ENCODE assay signal across 9 cellular contexts in the genomic region with DNA sequence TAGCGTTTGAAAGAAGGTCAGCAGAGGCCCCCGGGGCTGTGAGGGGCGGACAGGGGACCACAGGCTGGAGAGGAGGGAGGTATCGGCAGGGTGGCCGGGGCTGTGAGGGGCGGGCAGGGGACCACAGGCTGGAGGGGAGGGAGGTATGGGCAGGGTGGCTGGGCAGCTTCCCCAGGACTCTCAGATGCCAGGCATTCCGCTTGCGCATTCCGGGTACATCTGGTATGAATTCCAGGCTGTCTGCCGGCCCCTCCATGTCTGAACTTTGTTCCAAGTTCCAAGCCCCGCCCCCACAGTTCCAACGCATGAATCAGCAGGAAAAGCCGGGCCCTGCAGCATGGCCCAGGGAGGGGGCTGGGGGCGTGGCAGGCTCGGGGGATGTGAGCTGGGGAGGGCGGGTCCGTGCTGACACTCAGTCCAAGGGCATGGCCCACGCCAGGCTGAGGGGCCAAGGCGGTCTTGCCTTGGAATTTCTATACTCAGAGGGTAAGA. TPM values are rescaled to one million over a fixed set of nuclear protein-coding genes. Genes with fewer than 3 reads are reported as not detected.
A peak's percentile ranks its signal among the peaks of the same experiment; 100 is the strongest.
DNase-seq lines count a peak whose midpoint lies in the region; ATAC-seq, FAIRE-seq and TF ChIP-seq lines count a peak whose summit lies in the region.
"Had no signal": no experiment of that assay in that cellular context is flagged by ENCODE, and none has a peak within 500 bp of the region (broad histone marks: within the 10 kb centered on the region; RNA-seq: fewer than 3 reads in every experiment).

No MANE protein-coding gene starts in this region.

- no peak overlapping the region for H2AFZ ChIP-seq in HepG2 (ENCODE audit: low read length)

- POLR2A ChIA-PET in HepG2 (lab: Yijun Ruan, JAX): interaction anchor here (0.5 to 17.5 kb wide), 20 partner anchors 11 to 125 kb away, joined by 3 to 480 read pairs (median 10); a partner anchor contains a TSS

- H3K9me3 ChIP-seq in duodenal mucosa (ENCODE audit: control insufficient read depth in 1 of 2, low read length in 2 of 2) (no peaks in the 10 kb centered on the region), HepG2 (ENCODE audit: low read length) (no peaks in the 10 kb centered on the region)

- peak overlapping the region; percentile 71 for H3K27ac Mint-ChIP-seq in stimulated activated effector memory CD8-positive, alpha-beta T cell treated with anti-CD3 and anti-CD28 coated beads, Interleukin-12 subunit alpha, Interleukin-12 subunit beta, amount 100 ng/mL, for 72 hours

- H3K36me3 Mint-ChIP-seq in stimulated activated effector memory CD8-positive, alpha-beta T cell treated with anti-CD3 and anti-CD28 coated beads, Interleukin-12 subunit alpha, Interleukin-12 subunit beta, amount 100 ng/mL, for 72 hours: peaks cover 52% of the 10 kb centered on the region

- H3K4me1 ChIP-seq in duodenal mucosa (ENCODE audit: control insufficient read depth in 1 of 2, insufficient read depth in 2 of 2, low read length in 2 of 2) (peaks cover 44 to 53% of the 10 kb centered on the region in 2 donors), HepG2 (ENCODE audit: insufficient read depth, low read length) (peaks cover 43% of the 10 kb centered on the region)

- H3K4me3 ChIP-seq in H7 (ENCODE audit: insufficient read depth, low read depth, low read length): peak overlapping the region; percentile 68
- peak overlapping the region; percentile 80 to 86 for H3K4me3 ChIP-seq in duodenal mucosa (ENCODE audit: low read depth in 1 of 2, low read length in 2 of 2)
- peak overlapping the region; percentile 86 to 97 (median 90) for H3K4me3 ChIP-seq in HepG2 (replicated peaks in 1 of 3; ENCODE audit: insufficient read depth in 1 of 3, low read depth in 2 of 3, low read length in 3 of 3)

- peaks cover 12% of the 10 kb centered on the region for H3K79me2 ChIP-seq in HepG2 (ENCODE audit: insufficient read depth, low read length)

- in situ Hi-C loops in HepG2 (cut with HindIII; ENCODE audit: extremely low pct_ligation_motif_present, low pct_unique_long_range_greater_than_20kb): loop anchor here (25.0 kb wide), 1 partner anchor 323 kb away; a partner anchor contains a TSS

- TF ChIP-seq CTCF in HepG2 (CRISPR knock-in tag; IDR thresholded peaks at IDR 0.05) (no peak), D721Med (IDR thresholded peaks at IDR 0.05; ENCODE audit: insufficient read depth, missing control alignments) (no peak)

- H3K4me2 ChIP-seq in HepG2 (ENCODE audit: low read depth, low read length): peak overlapping the region; percentile 90

- H3K4me1 Mint-ChIP-seq in stimulated activated effector memory CD8-positive, alpha-beta T cell treated with anti-CD3 and anti-CD28 coated beads, Interleukin-12 subunit alpha, Interleukin-12 subunit beta, amount 100 ng/mL, for 72 hours: peaks cover 52% of the 10 kb centered on the region

- FAIRE-seq in HepG2 (lab: Jason Lieb, UNC) (peak; percentile 87), D721Med (lab: Jason Lieb, UNC) (no peak)

- CTCF ChIA-PET in HepG2 (lab: Yijun Ruan, JAX; ENCODE audit: low intra/inter-chr PET ratio, low total read pairs): interaction anchor here (1.8 to 2.0 kb wide), 2 partner anchors 69 to 151 kb away, joined by 7 to 11 read pairs; no protein-coding TSS in a partner anchor

- no peaks in the 10 kb centered on the region for H3K9me3 Mint-ChIP-seq in stimulated activated effector memory CD8-positive, alpha-beta T cell treated with anti-CD3 and anti-CD28 coated beads, Interleukin-12 subunit alpha, Interleukin-12 subunit beta, amount 100 ng/mL, for 72 hours

- no peak for TF ChIP-seq RAD21 in HepG2 (CRISPR knock-in tag; IDR thresholded peaks at IDR 0.05)

- H3K27me3 ChIP-seq in H7 (ENCODE audit: control insufficient read depth, insufficient read depth, low read length): peaks cover 4% of the 10 kb centered on the region; the same call in 1 of the 2 replicates
- no peaks in the 10 kb centered on the region for H3K27me3 ChIP-seq in duodenal mucosa (ENCODE audit: control insufficient read depth in 1 of 2, insufficient read depth in 2 of 2, low read length in 2 of 2)
- H3K27me3 ChIP-seq in HepG2 (ENCODE audit: control insufficient read depth in 1 of 2, insufficient read depth in 2 of 2, low read length in 2 of 2): no peaks in the 10 kb centered on the region; a peak in 1 of 5 replicates

- H3K9ac ChIP-seq in duodenal mucosa (ENCODE audit: low read depth in 1 of 2, low read length in 2 of 2) (peak overlapping the region; percentile 78 to 84), HepG2 (ENCODE audit: insufficient read depth, low read depth, low read length) (peak overlapping the region; percentile 83)

- H3K36me3 ChIP-seq in H7 (replicated peaks; ENCODE audit: control insufficient read depth, insufficient read depth, low read length) (0 out of 2 replicates have a peak, but pooled peaks cover 1% of the 10 kb centered on the region), duodenal mucosa (ENCODE audit: control insufficient read depth in 1 of 2, insufficient read depth in 2 of 2, low read length in 2 of 2) (peaks cover 19 to 20% of the 10 kb centered on the region in 2 donors), HepG2 (replicated peaks in 1 of 2; ENCODE audit: control insufficient read depth in 1 of 2, insufficient read depth in 2 of 2, low read length in 2 of 2) (peaks cover 6 to 19% of the 10 kb centered on the region in 2 experiments)

- under 1% methylated on average over 14 of the region's 19 CpGs for WGBS in HepG2 (ENCODE audit: low lambda C conversion rate)

- peak; percentile 94 for DNase-seq in AG08395 (ENCODE audit: low spot score)
- DNase-seq in H7: peak; percentile 96
- DNase-seq in SK-N-DZ (ENCODE audit: low spot score): peak; percentile 75
- DNase-seq in HepG2 (ENCODE audit: low spot score): peak; percentile 97
- DNase-seq in stimulated activated effector memory CD8-positive, alpha-beta T cell treated with anti-CD3 and anti-CD28 coated beads, Interleukin-12 subunit alpha, Interleukin-12 subunit beta, amount 100 ng/mL, for 72 hours (ENCODE audit: low spot score in 2 of 2): no peak
- no peak for DNase-seq in NCI-H1436 (lab: John Stamatoyannopoulos, UW)
- DNase-seq in D721Med (ENCODE audit: insufficient read length, low spot score): no peak

- peak; percentile 31 to 42; a peak in 1 of 4 replicates for TF ChIP-seq POLR2A in HepG2 (IDR thresholded peaks at IDR 0.05; ENCODE audit: insufficient read depth in 1 of 2, low read depth in 2 of 2, low read length in 2 of 2)

- no TSS peak for BruUV-seq in HepG2 (replicated peaks; lab: Mats Ljungman, UMichigan)

- intact Hi-C loops in HepG2 (cut with micrococcal nuclease; ENCODE audit: unreplicated experiment): loop anchor here (1.0 to 10.0 kb wide), 3 partner anchors 45 to 150 kb away; no protein-coding TSS in a partner anchor

- peak; percentile 54 for ATAC-seq in HepG2
- no peak for ATAC-seq in stimulated activated effector memory CD8-positive, alpha-beta T cell treated with anti-CD3 and anti-CD28 coated beads, Interleukin-12 subunit alpha, Interleukin-12 subunit beta, amount 100 ng/mL, for 72 hours

- H4K20me1 ChIP-seq in HepG2 (ENCODE audit: insufficient read depth, low read length): peaks cover 10% of the 10 kb centered on the region

- H3K27ac ChIP-seq in duodenal mucosa (ENCODE audit: low read depth, low read length): peak overlapping the region; percentile 99
- peak overlapping the region; percentile 95 for H3K27ac ChIP-seq in HepG2 (ENCODE audit: extremely low read length, insufficient read depth, low read length)
- H3K27ac ChIP-seq: HL-60 had no signal

- TF ChIP-seq EP300 in HepG2 (IDR thresholded peaks at IDR 0.05; ENCODE audit: low read depth in 2 of 2, low read length in 2 of 2) (peak; percentile 70 to 71; a peak in 3 of 4 replicates), HepG2 (CRISPR knock-in tag; IDR thresholded peaks at IDR 0.05; ENCODE audit: borderline replicate concordance) (no peak)

- peak overlapping the region; percentile 92 for H3K4me3 Mint-ChIP-seq in stimulated activated effector memory CD8-positive, alpha-beta T cell treated with anti-CD3 and anti-CD28 coated beads, Interleukin-12 subunit alpha, Interleukin-12 subunit beta, amount 100 ng/mL, for 72 hours

RNA-seq across cellular contexts. Expression of a gene that starts 4.4 kb away (rescaled TPM):
- 0.04 and 0.45 TPM in 2 replicates for total RNA-seq in H7 (2014; rRNA removed; shearing (Covaris generic))
- 0.12 and 0.44 TPM in 2 replicates for polyA plus RNA-seq in SK-N-DZ (2014; cell fraction: cytosol; rRNA removed)
- polyA plus RNA-seq in SK-N-DZ (2014; cell fraction: nucleus; rRNA removed): 0.15 and 0.43 TPM in 2 replicates
- total RNA-seq in HepG2 (2016; rRNA removed; fragmentation: Illumina TruSeq; extraction: Trizol): 0.84 and 1.1 TPM in 2 replicates
- 0.26 and 0.40 TPM in 2 replicates for total RNA-seq in HepG2 (2016; cell fraction: cytosol; rRNA removed; fragmentation: Illumina TruSeq; extraction: Trizol; ENCODE audit: low read depth)
- total RNA-seq in HepG2 (2016; cell fraction: insoluble cytoplasmic fraction; rRNA removed; fragmentation: Illumina TruSeq; extraction: Trizol): 0.92 and 1.3 TPM in 2 replicates
- 0.86 and 1.1 TPM in 2 replicates for total RNA-seq in HepG2 (2016; cell fraction: membrane; rRNA removed; fragmentation: Illumina TruSeq; extraction: Trizol)
- total RNA-seq in HepG2 (2016; cell fraction: nucleus; rRNA removed; fragmentation: Illumina TruSeq; extraction: Trizol): 0.84 and 0.94 TPM in 2 replicates
- 0.90 and 1.2 TPM in 2 replicates for polyA plus RNA-seq in HepG2 (2011; rRNA removed)
- polyA plus RNA-seq in HepG2 (2011; cell fraction: cytosol; rRNA removed): 0.56 and 0.73 TPM in 2 replicates
- polyA plus RNA-seq in HepG2 (2011; cell fraction: nucleus; rRNA removed): 0.92 and 1.4 TPM in 2 replicates
- polyA plus RNA-seq in HepG2 (2012): 0.78 and 1.3 TPM in 2 replicates
- 0.23 and 0.25 TPM in 2 replicates for polyA plus RNA-seq in HepG2 (2016; cell fraction: cytosol; fragmentation: Illumina TruSeq; extraction: Trizol; ENCODE audit: low read depth)
- 0.71 and 0.74 TPM in 2 replicates for polyA plus RNA-seq in HepG2 (2016; cell fraction: insoluble cytoplasmic fraction; fragmentation: Illumina TruSeq; extraction: Trizol; ENCODE audit: low read depth)
- 0.47 and 0.49 TPM in 2 replicates for polyA plus RNA-seq in HepG2 (2016; cell fraction: membrane; fragmentation: Illumina TruSeq; extraction: Trizol; ENCODE audit: low read depth)
- polyA plus RNA-seq in HepG2 (2016; cell fraction: nucleus; fragmentation: Illumina TruSeq; extraction: Trizol; ENCODE audit: insufficient read depth, low read depth): 1.4 and 1.5 TPM in 2 replicates
- 1.6 and 2.6 TPM in 2 replicates for polyA minus RNA-seq in HepG2 (2011; rRNA and poly(A)+ RNA removed; ENCODE audit: low replicate concordance)
- polyA minus RNA-seq in HepG2 (2011; cell fraction: cytosol; rRNA and poly(A)+ RNA removed): 0.53 and 1.3 TPM in 2 replicates
- 1.3 and 1.6 TPM in 2 replicates for polyA minus RNA-seq in HepG2 (2011; cell fraction: nucleus; rRNA and poly(A)+ RNA removed)

RNA-seq across cellular contexts. Expression of a gene that starts 10.0 kb away (rescaled TPM):
- total RNA-seq in H7 (2014; rRNA removed; shearing (Covaris generic)): 13.2 and 14.3 TPM in 2 replicates
- polyA plus RNA-seq in SK-N-DZ (2014; cell fraction: cytosol; rRNA removed): 21.5 and 24.9 TPM in 2 replicates
- polyA plus RNA-seq in SK-N-DZ (2014; cell fraction: nucleus; rRNA removed): 42.6 and 48.5 TPM in 2 replicates
- total RNA-seq in HepG2 (2016; rRNA removed; fragmentation: Illumina TruSeq; extraction: Trizol): 12.5 and 16.7 TPM in 2 replicates
- 3.6 and 3.9 TPM in 2 replicates for total RNA-seq in HepG2 (2016; cell fraction: cytosol; rRNA removed; fragmentation: Illumina TruSeq; extraction: Trizol; ENCODE audit: low read depth)
- total RNA-seq in HepG2 (2016; cell fraction: insoluble cytoplasmic fraction; rRNA removed; fragmentation: Illumina TruSeq; extraction: Trizol): 9.9 and 18.3 TPM in 2 replicates
- total RNA-seq in HepG2 (2016; cell fraction: membrane; rRNA removed; fragmentation: Illumina TruSeq; extraction: Trizol): 5.3 and 6.1 TPM in 2 replicates
- total RNA-seq in HepG2 (2016; cell fraction: nucleus; rRNA removed; fragmentation: Illumina TruSeq; extraction: Trizol): 16.0 and 19.6 TPM in 2 replicates
- polyA plus RNA-seq in HepG2 (2011; rRNA removed): 9.1 and 15.1 TPM in 2 replicates
- 6.4 and 10.5 TPM in 2 replicates for polyA plus RNA-seq in HepG2 (2011; cell fraction: cytosol; rRNA removed)
- polyA plus RNA-seq in HepG2 (2011; cell fraction: nucleus; rRNA removed): 60.8 and 75.3 TPM in 2 replicates
- polyA plus RNA-seq in HepG2 (2012): 8.5 and 12.5 TPM in 2 replicates
- polyA plus RNA-seq in HepG2 (2016; cell fraction: cytosol; fragmentation: Illumina TruSeq; extraction: Trizol; ENCODE audit: low read depth): 1.8 and 2.2 TPM in 2 replicates
- 10.4 and 13.7 TPM in 2 replicates for polyA plus RNA-seq in HepG2 (2016; cell fraction: insoluble cytoplasmic fraction; fragmentation: Illumina TruSeq; extraction: Trizol; ENCODE audit: low read depth)
- polyA plus RNA-seq in HepG2 (2016; cell fraction: membrane; fragmentation: Illumina TruSeq; extraction: Trizol; ENCODE audit: low read depth): 3.1 and 3.3 TPM in 2 replicates
- 42.6 and 43.3 TPM in 2 replicates for polyA plus RNA-seq in HepG2 (2016; cell fraction: nucleus; fragmentation: Illumina TruSeq; extraction: Trizol; ENCODE audit: insufficient read depth, low read depth)
- polyA minus RNA-seq in HepG2 (2011; rRNA and poly(A)+ RNA removed; ENCODE audit: low replicate concordance): 15.7 and 46.8 TPM in 2 replicates
- polyA minus RNA-seq in HepG2 (2011; cell fraction: cytosol; rRNA and poly(A)+ RNA removed): 13.4 and 15.0 TPM in 2 replicates
- 18.0 and 22.3 TPM in 2 replicates for polyA minus RNA-seq in HepG2 (2011; cell fraction: nucleus; rRNA and poly(A)+ RNA removed)

RNA-seq across cellular contexts. Expression of a gene that starts 28.1 kb away (rescaled TPM):
- 0.52 and 0.74 TPM in 2 replicates for total RNA-seq in H7 (2014; rRNA removed; shearing (Covaris generic))
- 0.32 and 0.53 TPM in 2 replicates for polyA plus RNA-seq in SK-N-DZ (2014; cell fraction: cytosol; rRNA removed)
- 0.65 and 1.1 TPM in 2 replicates for polyA plus RNA-seq in SK-N-DZ (2014; cell fraction: nucleus; rRNA removed)
- total RNA-seq in HepG2 (2016; rRNA removed; fragmentation: Illumina TruSeq; extraction: Trizol): 123 and 309 TPM in 2 replicates
- 43.1 and 45.3 TPM in 2 replicates for total RNA-seq in HepG2 (2016; cell fraction: cytosol; rRNA removed; fragmentation: Illumina TruSeq; extraction: Trizol; ENCODE audit: low read depth)
- total RNA-seq in HepG2 (2016; cell fraction: insoluble cytoplasmic fraction; rRNA removed; fragmentation: Illumina TruSeq; extraction: Trizol): 113 and 316 TPM in 2 replicates
- 90.4 and 105 TPM in 2 replicates for total RNA-seq in HepG2 (2016; cell fraction: membrane; rRNA removed; fragmentation: Illumina TruSeq; extraction: Trizol)
- total RNA-seq in HepG2 (2016; cell fraction: nucleus; rRNA removed; fragmentation: Illumina TruSeq; extraction: Trizol): 243 and 286 TPM in 2 replicates
- 548 and 871 TPM in 2 replicates for polyA plus RNA-seq in HepG2 (2011; rRNA removed)
- polyA plus RNA-seq in HepG2 (2011; cell fraction: cytosol; rRNA removed): 573 and 676 TPM in 2 replicates
- polyA plus RNA-seq in HepG2 (2011; cell fraction: nucleus; rRNA removed): 1,260 and 1,369 TPM in 2 replicates
- 401 and 511 TPM in 2 replicates for polyA plus RNA-seq in HepG2 (2012)
- polyA plus RNA-seq in HepG2 (2016; cell fraction: cytosol; fragmentation: Illumina TruSeq; extraction: Trizol; ENCODE audit: low read depth): 58.6 and 61.9 TPM in 2 replicates
- 142 and 163 TPM in 2 replicates for polyA plus RNA-seq in HepG2 (2016; cell fraction: insoluble cytoplasmic fraction; fragmentation: Illumina TruSeq; extraction: Trizol; ENCODE audit: low read depth)
- polyA plus RNA-seq in HepG2 (2016; cell fraction: membrane; fragmentation: Illumina TruSeq; extraction: Trizol; ENCODE audit: low read depth): 96.0 and 97.4 TPM in 2 replicates
- 572 and 581 TPM in 2 replicates for polyA plus RNA-seq in HepG2 (2016; cell fraction: nucleus; fragmentation: Illumina TruSeq; extraction: Trizol; ENCODE audit: insufficient read depth, low read depth)
- polyA minus RNA-seq in HepG2 (2011; rRNA and poly(A)+ RNA removed; ENCODE audit: low replicate concordance): 1.3 and 600 TPM in 2 replicates
- 283 and 408 TPM in 2 replicates for polyA minus RNA-seq in HepG2 (2011; cell fraction: cytosol; rRNA and poly(A)+ RNA removed)
- polyA minus RNA-seq in HepG2 (2011; cell fraction: nucleus; rRNA and poly(A)+ RNA removed): 211 and 291 TPM in 2 replicates

RNA-seq across cellular contexts. Expression of a gene that starts 29.9 kb away (rescaled TPM):
- 128 and 146 TPM in 2 replicates for total RNA-seq in H7 (2014; rRNA removed; shearing (Covaris generic))
- polyA plus RNA-seq in SK-N-DZ (2014; cell fraction: cytosol; rRNA removed): 121 and 134 TPM in 2 replicates
- polyA plus RNA-seq in SK-N-DZ (2014; cell fraction: nucleus; rRNA removed): 125 and 219 TPM in 2 replicates
- 112 and 318 TPM in 2 replicates for total RNA-seq in HepG2 (2016; rRNA removed; fragmentation: Illumina TruSeq; extraction: Trizol)
- total RNA-seq in HepG2 (2016; cell fraction: cytosol; rRNA removed; fragmentation: Illumina TruSeq; extraction: Trizol; ENCODE audit: low read depth): 27.9 and 29.6 TPM in 2 replicates
- 104 and 284 TPM in 2 replicates for total RNA-seq in HepG2 (2016; cell fraction: insoluble cytoplasmic fraction; rRNA removed; fragmentation: Illumina TruSeq; extraction: Trizol)
- 59.5 and 61.6 TPM in 2 replicates for total RNA-seq in HepG2 (2016; cell fraction: membrane; rRNA removed; fragmentation: Illumina TruSeq; extraction: Trizol)
- 124 and 135 TPM in 2 replicates for total RNA-seq in HepG2 (2016; cell fraction: nucleus; rRNA removed; fragmentation: Illumina TruSeq; extraction: Trizol)
- 179 and 195 TPM in 2 replicates for polyA plus RNA-seq in HepG2 (2011; rRNA removed)
- 79.1 and 90.7 TPM in 2 replicates for polyA plus RNA-seq in HepG2 (2011; cell fraction: cytosol; rRNA removed)
- 265 and 296 TPM in 2 replicates for polyA plus RNA-seq in HepG2 (2011; cell fraction: nucleus; rRNA removed)
- 129 and 145 TPM in 2 replicates for polyA plus RNA-seq in HepG2 (2012)
- polyA plus RNA-seq in HepG2 (2016; cell fraction: cytosol; fragmentation: Illumina TruSeq; extraction: Trizol; ENCODE audit: low read depth): 15.0 and 17.7 TPM in 2 replicates
- 300 and 377 TPM in 2 replicates for polyA plus RNA-seq in HepG2 (2016; cell fraction: insoluble cytoplasmic fraction; fragmentation: Illumina TruSeq; extraction: Trizol; ENCODE audit: low read depth)
- polyA plus RNA-seq in HepG2 (2016; cell fraction: membrane; fragmentation: Illumina TruSeq; extraction: Trizol; ENCODE audit: low read depth): 37.4 and 39.7 TPM in 2 replicates
- polyA plus RNA-seq in HepG2 (2016; cell fraction: nucleus; fragmentation: Illumina TruSeq; extraction: Trizol; ENCODE audit: insufficient read depth, low read depth): 245 and 257 TPM in 2 replicates
- 401 and 410 TPM in 2 replicates for polyA minus RNA-seq in HepG2 (2011; rRNA and poly(A)+ RNA removed; ENCODE audit: low replicate concordance)
- 275 and 377 TPM in 2 replicates for polyA minus RNA-seq in HepG2 (2011; cell fraction: cytosol; rRNA and poly(A)+ RNA removed)
- polyA minus RNA-seq in HepG2 (2011; cell fraction: nucleus; rRNA and poly(A)+ RNA removed): 189 and 229 TPM in 2 replicates

RNA-seq across cellular contexts. Expression of a gene that starts 47.3 kb away (rescaled TPM):
- total RNA-seq in H7 (2014; rRNA removed; shearing (Covaris generic)): 30.3 and 33.4 TPM in 2 replicates
- 458 and 511 TPM in 2 replicates for polyA plus RNA-seq in SK-N-DZ (2014; cell fraction: cytosol; rRNA removed)
- 288 and 352 TPM in 2 replicates for polyA plus RNA-seq in SK-N-DZ (2014; cell fraction: nucleus; rRNA removed)
- 418 and 853 TPM in 2 replicates for total RNA-seq in HepG2 (2016; rRNA removed; fragmentation: Illumina TruSeq; extraction: Trizol)
- total RNA-seq in HepG2 (2016; cell fraction: cytosol; rRNA removed; fragmentation: Illumina TruSeq; extraction: Trizol; ENCODE audit: low read depth): 177 and 189 TPM in 2 replicates
- total RNA-seq in HepG2 (2016; cell fraction: insoluble cytoplasmic fraction; rRNA removed; fragmentation: Illumina TruSeq; extraction: Trizol): 427 and 844 TPM in 2 replicates
- total RNA-seq in HepG2 (2016; cell fraction: membrane; rRNA removed; fragmentation: Illumina TruSeq; extraction: Trizol): 209 and 251 TPM in 2 replicates
- total RNA-seq in HepG2 (2016; cell fraction: nucleus; rRNA removed; fragmentation: Illumina TruSeq; extraction: Trizol): 690 and 808 TPM in 2 replicates
- 2,101 and 2,733 TPM in 2 replicates for polyA plus RNA-seq in HepG2 (2011; rRNA removed)
- polyA plus RNA-seq in HepG2 (2011; cell fraction: cytosol; rRNA removed): 2,219 and 2,408 TPM in 2 replicates
- 1,095 and 1,323 TPM in 2 replicates for polyA plus RNA-seq in HepG2 (2011; cell fraction: nucleus; rRNA removed)
- 624 and 785 TPM in 2 replicates for polyA plus RNA-seq in HepG2 (2012)
- 255 and 290 TPM in 2 replicates for polyA plus RNA-seq in HepG2 (2016; cell fraction: cytosol; fragmentation: Illumina TruSeq; extraction: Trizol; ENCODE audit: low read depth)
- polyA plus RNA-seq in HepG2 (2016; cell fraction: insoluble cytoplasmic fraction; fragmentation: Illumina TruSeq; extraction: Trizol; ENCODE audit: low read depth): 625 and 642 TPM in 2 replicates
- 280 and 299 TPM in 2 replicates for polyA plus RNA-seq in HepG2 (2016; cell fraction: membrane; fragmentation: Illumina TruSeq; extraction: Trizol; ENCODE audit: low read depth)
- 1,428 and 1,667 TPM in 2 replicates for polyA plus RNA-seq in HepG2 (2016; cell fraction: nucleus; fragmentation: Illumina TruSeq; extraction: Trizol; ENCODE audit: insufficient read depth, low read depth)
- 1.4 and 887 TPM in 2 replicates for polyA minus RNA-seq in HepG2 (2011; rRNA and poly(A)+ RNA removed; ENCODE audit: low replicate concordance)
- polyA minus RNA-seq in HepG2 (2011; cell fraction: cytosol; rRNA and poly(A)+ RNA removed): 345 and 528 TPM in 2 replicates
- 167 and 268 TPM in 2 replicates for polyA minus RNA-seq in HepG2 (2011; cell fraction: nucleus; rRNA and poly(A)+ RNA removed)

Comparison
In these comparisons a context has a peak if more than half of its experiments do, and no peak if none do; other contexts are left out.
1. DNase-seq: peak in AG08395 (single experiment), H7 (single experiment), SK-N-DZ (single experiment) and HepG2 (single experiment); none in stimulated activated effector memory CD8-positive, alpha-beta T cell treated with anti-CD3 and anti-CD28 coated beads, Interleukin-12 subunit alpha, Interleukin-12 subunit beta, amount 100 ng/mL, for 72 hours (0 of 2), NCI-H1436 (single experiment) and D721Med (single experiment).
2. RNA of a gene that starts 28.1 kb away (total RNA-seq): 43.1 to 316 TPM in HepG2; 0.52 to 0.74 TPM in H7; every median in the first group is over 10 times any median in the second.
3. Peak in every context shown above with its lines, with median percentiles within 50 percentile points of each other: H3K4me3 ChIP-seq.